Comparison of ENCODE assay signal across 8 cellular contexts in genomic region chr12:57546438-57547365, GRCh38. TPM values are rescaled to one million over a fixed set of nuclear protein-coding genes. Genes with fewer than 3 reads are reported as not detected.
A peak's percentile ranks its signal among the peaks of the same experiment; 100 is the strongest.
DNase-seq lines count a peak whose midpoint lies in the region; ATAC-seq and TF ChIP-seq lines count a peak whose summit lies in the region.

Gene DCTN2, minus strand, starts transcription at chr12:57547192. Its CDS starts 129 bp downstream, at chr12:57547063.

- peak; percentile 98 for ATAC-seq in HG02884 (IDR thresholded peaks at IDR 0.05; ENCODE audit: unreplicated experiment)

- H3K4me1 ChIP-seq in left ventricle myocardium inferior (peaks cover 49% of the 10 kb centered on the region), prostate gland (replicated peaks) (peaks cover 7% of the 10 kb centered on the region), urinary bladder (ENCODE audit: insufficient read depth) (no peaks in the 10 kb centered on the region)

- no peak for TF ChIP-seq CTCF in GM13977 (IDR thresholded peaks at IDR 0.05; ENCODE audit: extremely low read depth, insufficient read depth, missing control alignments)
- no peak for TF ChIP-seq CTCF in left ventricle myocardium inferior (IDR thresholded peaks at IDR 0.05; ENCODE audit: borderline replicate concordance)
- no peak for TF ChIP-seq CTCF in prostate gland (IDR thresholded peaks at IDR 0.05)

- H3K36me3 ChIP-seq in left ventricle myocardium inferior (peaks cover 9% of the 10 kb centered on the region), prostate gland (no peaks in the 10 kb centered on the region), urinary bladder (ENCODE audit: insufficient read depth) (no peaks in the 10 kb centered on the region)

- H3K27me3 ChIP-seq in left ventricle myocardium inferior (ENCODE audit: low read depth) (peaks cover 37% of the 10 kb centered on the region), prostate gland (replicated peaks; ENCODE audit: insufficient read depth) (peaks cover 11% of the 10 kb centered on the region)

- peaks cover 8% of the 10 kb centered on the region for H3K36me3 Mint-ChIP-seq in T-helper 1 cell treated with Interleukin-12 subunit alpha and Interleukin-12 subunit beta and Interleukin-4 antibody, amounts not matched to agents 30 μg/mL and 1 μg/mL, for 36 hours (ENCODE audit: low read depth)

- peak within 1 kb of the TSS; percentile 100 for H3K4me3 Mint-ChIP-seq in T-helper 1 cell treated with Interleukin-12 subunit alpha and Interleukin-12 subunit beta and Interleukin-4 antibody, amounts not matched to agents 30 μg/mL and 1 μg/mL, for 36 hours

- peaks cover 32% of the 10 kb centered on the region for H3K4me1 Mint-ChIP-seq in T-helper 1 cell treated with Interleukin-12 subunit alpha and Interleukin-12 subunit beta and Interleukin-4 antibody, amounts not matched to agents 30 μg/mL and 1 μg/mL, for 36 hours (ENCODE audit: low read depth)

- peak; percentile 55 for TF ChIP-seq POLR2A in prostate gland (IDR thresholded peaks at IDR 0.05)

- in situ Hi-C loops in GM13977 (cut with MboI; ENCODE audit: low pct_unique_long_range_greater_than_20kb, low sequenced_read_pairs, unreplicated experiment), result no loop called here

- H3K4me3 ChIP-seq in left ventricle myocardium inferior (peak within 1 kb of the TSS; percentile 91), prostate gland (peak within 1 kb of the TSS; percentile 99), urinary bladder (ENCODE audit: low read depth, low read length) (peak within 1 kb of the TSS; percentile 85)

- peak; percentile 99 for DNase-seq in GM13977 (ENCODE audit: low spot score)
- peak; percentile 95 for DNase-seq in NCI-H1694 (lab: John Stamatoyannopoulos, UW)
- peak; percentile 95 for DNase-seq in amniotic stem cell (lab: John Stamatoyannopoulos, UW)
- peak; percentile 95 for DNase-seq in left ventricle myocardium inferior
- peak; percentile 95 for DNase-seq in prostate gland (ENCODE audit: low spot score)

- H3K27ac ChIP-seq in left ventricle myocardium inferior (replicated peaks), result peak within 1 kb of the TSS; percentile 89
- peak within 1 kb of the TSS; percentile 84 to 88 for H3K27ac ChIP-seq in prostate gland
- H3K27ac ChIP-seq in urinary bladder (ENCODE audit: low read depth), result peak within 1 kb of the TSS; percentile 85

- under 1% methylated on average over 58 of the region's 58 CpGs for WGBS in prostate gland
- under 1% methylated on average over 58 of the region's 58 CpGs for WGBS in urinary bladder

- no peaks in the 10 kb centered on the region for H3K9me3 Mint-ChIP-seq in T-helper 1 cell treated with Interleukin-12 subunit alpha and Interleukin-12 subunit beta and Interleukin-4 antibody, amounts not matched to agents 30 μg/mL and 1 μg/mL, for 36 hours

- intact Hi-C loops in left ventricle myocardium inferior (cut with micrococcal nuclease), result no loop called here
- intact Hi-C loops in prostate gland (cut with DNase I), result no loop called here

- peak within 1 kb of the TSS; percentile 97 for H3K27ac Mint-ChIP-seq in T-helper 1 cell treated with Interleukin-12 subunit alpha and Interleukin-12 subunit beta and Interleukin-4 antibody, amounts not matched to agents 30 μg/mL and 1 μg/mL, for 36 hours

- H3K27me3 Mint-ChIP-seq in T-helper 1 cell treated with Interleukin-12 subunit alpha and Interleukin-12 subunit beta and Interleukin-4 antibody, amounts not matched to agents 30 μg/mL and 1 μg/mL, for 36 hours (ENCODE audit: low read depth), result peaks cover 23% of the 10 kb centered on the region

- H3K9me3 ChIP-seq in left ventricle myocardium inferior (replicated peaks) (no peaks in the 10 kb centered on the region), prostate gland (no peaks in the 10 kb centered on the region)

RNA-seq across cellular contexts. Expression of gene DCTN2, which starts in this region (rescaled TPM):
- 87.8 TPM for total RNA-seq in left ventricle myocardium inferior
- total RNA-seq in prostate gland, result 100 to 1,000 TPM; 131 to 157 TPM
- total RNA-seq in urinary bladder, result 70.8 TPM
- polyA plus RNA-seq in urinary bladder, result 195 TPM

Comparison
In these comparisons a context has a peak if more than half of its experiments do, and no peak if none do; other contexts are left out.
1. Peak in every context shown above with its lines: DNase-seq, ATAC-seq, H3K4me3 ChIP-seq and H3K27ac ChIP-seq.